In genomic region chr1:109792056-109792831, GRCh38 we compare ENCODE assay signal across 8 cellular contexts. TPM values are rescaled to one million over a fixed set of nuclear protein-coding genes. Genes with fewer than 3 reads are reported as not detected.
A peak's percentile ranks its signal among the peaks of the same experiment; 100 is the strongest.
DNase-seq lines count a peak whose midpoint lies in the region; ATAC-seq and TF ChIP-seq lines count a peak whose summit lies in the region.

No MANE protein-coding gene starts in this region.

- H2AFZ ChIP-seq in PC-9: 0 out of 2 replicates have a peak overlapping the region, but pooled peaks have one; percentile 3

- no peak overlapping the region for H3K9ac ChIP-seq in liver (ENCODE audit: low read depth in 1 of 2, low read length in 2 of 2)

- POLR2A ChIA-PET in PC-9 (lab: Charles Lee; ENCODE audit: unreplicated experiment): interaction anchor here (0.5 to 1.9 kb wide), 10 partner anchors 10 to 625 kb away, joined by 3 to 13 read pairs (median 4); partner anchors contain the start of gene RBM15

- TF ChIP-seq RAD21 in liver (IDR thresholded peaks at IDR 0.05): peak; percentile 64 to 68

- no peak overlapping the region for H3K4me3 Mint-ChIP-seq in natural killer cell

- 0 out of 2 replicates have a peak, but pooled peaks cover 3% of the 10 kb centered on the region for H3K9me3 ChIP-seq in PC-9 (ENCODE audit: insufficient read depth, low read depth)
- no peaks in the 10 kb centered on the region for H3K9me3 ChIP-seq in liver (ENCODE audit: control insufficient read depth in 4 of 4, low read length in 3 of 4)
- no peaks in the 10 kb centered on the region for H3K9me3 ChIP-seq in transverse colon

- H3K27me3 ChIP-seq in PC-9 (ENCODE audit: insufficient read depth, low read depth) (no peaks in the 10 kb centered on the region), liver (ENCODE audit: control insufficient read depth in 4 of 4, insufficient read depth in 4 of 4, low read length in 3 of 4) (no peaks in the 10 kb centered on the region), transverse colon (no peaks in the 10 kb centered on the region)

- DNase-seq in activated effector memory CD4-positive, alpha-beta T cell treated with anti-CD3 and anti-CD28 coated beads, Interleukin-2, amount 50 U/mL, for 16 hours: peak; percentile 61
- no peak for DNase-seq in activated effector memory CD4-positive, alpha-beta T cell treated with Interleukin-2 at 50 U/mL for 16 hours
- DNase-seq in PC-9: peak; percentile 96
- peak; percentile 94 for DNase-seq in dermis blood vessel endothelial cell
- DNase-seq in transverse colon: peak; percentile 67
- no peak for DNase-seq in GF-D8 (lab: John Stamatoyannopoulos, UW)
- no peak for DNase-seq in natural killer cell

- in situ Hi-C loops in transverse colon (cut with MboI; ENCODE audit: low pct_ligation_motif_present in 1 of 4, low pct_unique_long_range_greater_than_20kb in 1 of 4, low sequenced_read_pairs in 3 of 4): loop anchor here in 2 of 4 donors (10.0 to 25.0 kb wide), 2 partner anchors 113 to 120 kb away; partner anchors contain the start of gene CSF1 (in 1 of the 2)

- no peaks in the 10 kb centered on the region for H3K9me3 Mint-ChIP-seq in natural killer cell

- H3K4me3 ChIP-seq in PC-9: peak overlapping the region; percentile 36; the same call in 1 of the 2 replicates
- no peak overlapping the region for H3K4me3 ChIP-seq in liver (ENCODE audit: low read depth in 1 of 3, low read length in 3 of 3)
- no peak overlapping the region for H3K4me3 ChIP-seq in transverse colon

- H3K4me1 ChIP-seq in PC-9 (replicated peaks; ENCODE audit: insufficient read depth): peaks cover 80% of the 10 kb centered on the region
- peaks cover 0 to 17% (median 9%) of the 10 kb centered on the region in 4 donors for H3K4me1 ChIP-seq in liver (ENCODE audit: control insufficient read depth in 4 of 4, insufficient read depth in 4 of 4, low read length in 3 of 4)
- peaks cover 41 to 84% (median 55%) of the 10 kb centered on the region in 4 donors for H3K4me1 ChIP-seq in transverse colon

- H3K27ac ChIP-seq in PC-9 (peak overlapping the region; percentile 95), liver (ENCODE audit: low read depth in 1 of 2, low read length in 2 of 2) (peak overlapping the region in 1 of 2 donors; percentile 35), transverse colon (peak overlapping the region; percentile 58 to 82 (median 76))

- H3K27ac Mint-ChIP-seq in natural killer cell: peak overlapping the region in 1 of 2 donors; percentile 79

- no peak for ATAC-seq in natural killer cell

- peak overlapping the region; percentile 76 for H3K4me2 ChIP-seq in PC-9

- H3K4me1 Mint-ChIP-seq in natural killer cell: peaks cover 72 to 77% of the 10 kb centered on the region in 2 donors

- no peak for TF ChIP-seq POLR2A in transverse colon (IDR thresholded peaks at IDR 0.05)

- TF ChIP-seq CTCF in PC-9 (conservative IDR thresholded peaks at IDR 0.05) (peak; percentile 43; the same call in 1 of the 2 replicates), liver (IDR thresholded peaks at IDR 0.05; ENCODE audit: low read depth, low read length, missing input control) (peak; percentile 9), transverse colon (IDR thresholded peaks at IDR 0.05) (no peak), natural killer cell (IDR thresholded peaks at IDR 0.05) (no peak)

- no peaks in the 10 kb centered on the region for H3K36me3 Mint-ChIP-seq in natural killer cell

- CTCF ChIA-PET in PC-9 (lab: Charles Lee): interaction anchor here (0.6 to 3.3 kb wide), 7 partner anchors 10 to 237 kb away, joined by 3 to 19 read pairs (median 8); partner anchors contain the start of gene AHCYL1

- no peaks in the 10 kb centered on the region for H3K9me2 ChIP-seq in PC-9 (ENCODE audit: insufficient read depth)

- H4K20me1 ChIP-seq in PC-9 (ENCODE audit: insufficient read depth): no peaks in the 10 kb centered on the region

- peaks cover 68% of the 10 kb centered on the region for H3F3A ChIP-seq in PC-9 (ENCODE audit: insufficient read depth, low read depth)

- BruUV-seq in PC-9 (replicated peaks; lab: Mats Ljungman, UMichigan): no TSS peak

- intact Hi-C loops in PC-9 (cut with micrococcal nuclease; ENCODE audit: unreplicated experiment) (loop anchor here (1.0 to 5.0 kb wide), 7 partner anchors 15 to 192 kb away; partner anchors contain the start of genes AHCYL1 and CSF1), transverse colon (cut with DNase I; ENCODE audit: low total_unique reads) (loop anchor here (2.0 kb wide), 1 partner anchor 85 kb away; no protein-coding TSS in a partner anchor), natural killer cell (cut with micrococcal nuclease) (no loop called here)

- WGBS in liver: 61% methylated on average over 18 of the region's 18 CpGs
- 60 to 66% methylated on average over 1 to 18 of the region's 18 CpGs for WGBS in transverse colon (ENCODE audit: low coverage in 1 of 2), 2 donors

- no peak for TF ChIP-seq EP300 in transverse colon (IDR thresholded peaks at IDR 0.05; ENCODE audit: low read depth)

- H3K36me3 ChIP-seq in PC-9 (ENCODE audit: low read depth): no peaks in the 10 kb centered on the region
- no peaks in the 10 kb centered on the region for H3K36me3 ChIP-seq in liver (ENCODE audit: control insufficient read depth in 4 of 4, insufficient read depth in 3 of 4, low read depth in 1 of 4, low read length in 3 of 4)
- no peaks in the 10 kb centered on the region for H3K36me3 ChIP-seq in transverse colon

- peaks cover 21% of the 10 kb centered on the region for H3K79me2 ChIP-seq in PC-9 (ENCODE audit: low read depth)

- H3K27me3 Mint-ChIP-seq in natural killer cell (ENCODE audit: low read depth in 2 of 2): peaks cover 8 to 14% of the 10 kb centered on the region in 2 donors

TF ChIP-seq in liver, 16 proteins besides CTCF, POLR2A, EP300 and RAD21:
- TF ChIP-seq NR2F2 (IDR thresholded peaks at IDR 0.05): peak; percentile 11
- no peak for TF ChIP-seq REST (IDR thresholded peaks at IDR 0.05)

RNA-seq across cellular contexts. Expression of gene EPS8L3, which starts 28.5 kb away (rescaled TPM):
- total RNA-seq in PC-9 (2021) (0.68 and 1.2 TPM in 2 replicates), dermis blood vessel endothelial cell (not detected in 2 replicates), liver (under 1 TPM in 1 of 2 donors, not detected in 1; 0.09 TPM), transverse colon (100 to 1,000 TPM; 228 to 468 (median 363) TPM), natural killer cell (under 1 TPM in 1 of 3 donors, not detected in 2; 0.47 TPM)
- polyA plus RNA-seq in liver: under 1 TPM; 0.15 to 0.38 TPM

RNA-seq across cellular contexts. Expression of gene GSTM3, which starts 51.4 kb away (rescaled TPM):
- total RNA-seq in PC-9 (2021): 101 and 110 TPM in 2 replicates
- 25.1 and 54.1 TPM in 2 replicates for total RNA-seq in dermis blood vessel endothelial cell
- 10 to 100 TPM in 1 of 2 donors, 1 to 10 TPM in 1; 6.9 to 39.8 TPM for total RNA-seq in liver
- polyA plus RNA-seq in liver: 10 to 100 TPM; 30.1 to 51.5 TPM
- 10 to 100 TPM in 3 of 4 donors, 1 to 10 TPM in 1; 8.2 to 34.1 (median 24.3) TPM for total RNA-seq in transverse colon
- 1 to 10 TPM; 1.7 to 3.0 (median 3.0) TPM for total RNA-seq in natural killer cell

Comparison
In these comparisons a context has a peak if more than half of its experiments do, and no peak if none do; other contexts are left out.
1. DNase-seq: peak in activated effector memory CD4-positive, alpha-beta T cell treated with anti-CD3 and anti-CD28 coated beads, Interleukin-2, amount 50 U/mL, for 16 hours (single experiment), PC-9 (2 of 2), dermis blood vessel endothelial cell (single experiment) and transverse colon (single experiment); none in activated effector memory CD4-positive, alpha-beta T cell treated with Interleukin-2 at 50 U/mL for 16 hours (single experiment), GF-D8 (single experiment) and natural killer cell (single experiment).
2. CTCF ChIP-seq: peak in PC-9 (single experiment) and liver (single experiment); none in transverse colon (0 of 5) and natural killer cell (single experiment).
3. RNA of gene EPS8L3, which starts 28.5 kb away (total RNA-seq): 228 to 468 TPM in transverse colon; 0.68 to 1.2 TPM in PC-9, 0.47 TPM in natural killer cell, 0.09 TPM in liver and not detected in dermis blood vessel endothelial cell; every median in the first group is over 100 times any median in the second.